Comparison of ENCODE assay signal across 28 cellular contexts in genomic region chr12:117444781-117445180, GRCh38.
"Had no signal": no experiment of that assay in that cellular context is flagged by ENCODE, and none has a peak within 500 bp of the region (broad histone marks: within the 10 kb centered on the region; RNA-seq: fewer than 3 reads in every experiment).

No MANE protein-coding gene starts in this region.

- H3K27me3 Mint-ChIP-seq: effector memory CD8-positive, alpha-beta T cell; stimulated activated naive CD8-positive, alpha-beta T cell treated with anti-CD3 and anti-CD28 coated beads, Interleukin-15, amount 100 ng/mL, for 72 hours had no signal

- H3K4me3 ChIP-seq: esophagus squamous epithelium, heart right ventricle, left lung, prostate gland, right atrium auricular region, smooth muscle cell, suprapubic skin, transverse colon, upper lobe of right lung, uterus had no signal

- DNase-seq: effector memory CD8-positive, alpha-beta T cell; erythroblast; esophagus squamous epithelium; foreskin melanocyte; glutamatergic neuron; heart right ventricle; hippocampal formation; left cardiac atrium; left lung; mammary epithelial cell; mesendoderm; naive thymus-derived CD8-positive, alpha-beta T cell; nephron progenitor cell; nucleus accumbens; stimulated activated CD4-positive, alpha-beta T cell treated with anti-CD3 and anti-CD28 coated beads, Interleukin-12 subunit alpha, Interleukin-12 subunit beta, amount 100 ng/mL, for 4 hours; stimulated activated CD4-positive, alpha-beta T cell treated with anti-CD3 and anti-CD28 coated beads, Interleukin-1b, Interleukin-23, amount 100 ng/mL, for 48 hours; stimulated activated CD4-positive, alpha-beta T cell treated with anti-CD3 and anti-CD28 coated beads, Interleukin-4, amount 100 ng/mL, for 1 hour; stimulated activated CD8-positive, alpha-beta memory T cell treated with anti-CD3 and anti-CD28 coated beads, Interleukin-4, amount 100 ng/mL, for 48 hours; stimulated activated naive CD4-positive, alpha-beta T cell; stimulated activated naive CD8-positive, alpha-beta T cell treated with anti-CD3 and anti-CD28 coated beads, Interleukin-15, amount 100 ng/mL, for 72 hours; transverse colon; upper lobe of right lung; uterus had no signal

- H3K36me3 Mint-ChIP-seq: naive thymus-derived CD8-positive, alpha-beta T cell had no signal

- H3K27ac ChIP-seq: esophagus squamous epithelium, heart right ventricle, left lung, prostate gland, right atrium auricular region, suprapubic skin, transverse colon, upper lobe of right lung, uterus had no signal

- H3K27ac Mint-ChIP-seq: effector memory CD8-positive, alpha-beta T cell; naive thymus-derived CD8-positive, alpha-beta T cell; nephron progenitor cell; stimulated activated naive CD8-positive, alpha-beta T cell treated with anti-CD3 and anti-CD28 coated beads, Interleukin-15, amount 100 ng/mL, for 72 hours had no signal

- ATAC-seq: effector memory CD8-positive, alpha-beta T cell; heart right ventricle; left cardiac atrium; left lung; naive thymus-derived CD8-positive, alpha-beta T cell; sciatic nerve; stimulated activated naive CD8-positive, alpha-beta T cell treated with anti-CD3 and anti-CD28 coated beads, Interleukin-15, amount 100 ng/mL, for 72 hours; upper lobe of right lung had no signal

- H3K36me3 ChIP-seq: esophagus squamous epithelium, heart right ventricle, left lung, prostate gland, right atrium auricular region, suprapubic skin, transverse colon, upper lobe of right lung, uterus had no signal

- H3K9me3 ChIP-seq: esophagus squamous epithelium, heart right ventricle, left lung, prostate gland, right atrium auricular region, suprapubic skin, transverse colon, upper lobe of right lung, uterus had no signal

- H3K9me3 Mint-ChIP-seq: naive thymus-derived CD8-positive, alpha-beta T cell; nephron progenitor cell; stimulated activated naive CD8-positive, alpha-beta T cell treated with anti-CD3 and anti-CD28 coated beads, Interleukin-15, amount 100 ng/mL, for 72 hours had no signal

- H3K27me3 ChIP-seq: esophagus squamous epithelium, left lung, right atrium auricular region, transverse colon, upper lobe of right lung, uterus had no signal

- H3K4me3 Mint-ChIP-seq: effector memory CD8-positive, alpha-beta T cell; naive thymus-derived CD8-positive, alpha-beta T cell; nephron progenitor cell; stimulated activated naive CD8-positive, alpha-beta T cell treated with anti-CD3 and anti-CD28 coated beads, Interleukin-15, amount 100 ng/mL, for 72 hours had no signal

- H3K4me1 Mint-ChIP-seq: naive thymus-derived CD8-positive, alpha-beta T cell; stimulated activated naive CD8-positive, alpha-beta T cell treated with anti-CD3 and anti-CD28 coated beads, Interleukin-15, amount 100 ng/mL, for 72 hours had no signal

- H3K4me1 ChIP-seq: left lung, prostate gland, right atrium auricular region, transverse colon, upper lobe of right lung, uterus had no signal

- H3K4me2 ChIP-seq: smooth muscle cell had no signal
